15 cellular contexts compared by ENCODE assay signal in the genomic region with DNA sequence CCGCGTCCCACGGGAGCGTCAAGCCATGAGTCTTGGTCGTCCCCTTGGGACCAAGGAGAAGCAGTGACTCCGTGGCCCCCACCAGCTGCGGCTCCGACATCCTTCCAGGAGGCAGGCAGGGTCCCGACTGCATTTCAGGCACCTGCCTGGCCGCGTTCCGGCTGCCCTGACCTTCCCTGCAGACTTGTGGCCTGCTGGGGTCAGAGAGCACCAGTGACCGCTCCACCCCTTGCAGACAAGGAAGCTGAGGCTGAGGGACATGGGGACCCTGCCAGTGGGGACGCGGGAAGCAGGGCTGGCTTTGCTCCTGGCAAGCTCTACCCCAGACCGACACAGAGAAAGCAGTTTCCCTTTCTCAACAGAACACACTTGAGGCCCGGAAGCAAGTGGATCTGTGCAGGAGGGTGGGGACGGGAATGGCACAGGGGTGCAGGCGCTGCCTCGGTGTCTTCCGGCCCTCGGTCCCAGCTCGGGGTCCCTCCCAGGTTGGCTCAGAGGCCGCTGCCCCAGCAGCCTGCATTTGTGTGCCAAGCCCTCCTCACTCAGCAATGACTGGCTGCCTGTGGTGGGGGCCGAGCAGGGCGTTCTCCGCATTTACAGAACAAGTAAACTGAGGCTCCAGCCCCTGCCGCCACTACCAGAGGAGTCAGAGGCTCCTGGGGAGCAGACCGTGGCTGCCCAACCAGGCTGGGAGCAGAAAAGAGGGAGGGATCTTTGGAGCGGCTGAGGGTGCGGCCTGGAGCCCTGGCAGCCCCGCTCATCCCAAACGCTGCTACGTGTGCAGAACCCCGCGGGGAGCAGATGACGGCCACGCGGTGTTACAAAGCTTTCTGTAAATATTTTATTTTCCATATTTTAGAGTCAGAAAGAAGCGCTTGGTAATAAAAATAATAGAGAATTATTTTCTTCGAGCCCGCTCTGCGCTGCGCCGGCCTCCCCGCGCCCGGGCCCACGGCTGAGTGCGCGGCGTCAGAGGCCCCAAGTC. TPM values are rescaled to one million over a fixed set of nuclear protein-coding genes. Genes with fewer than 3 reads are reported as not detected.
A peak's percentile ranks its signal among the peaks of the same experiment; 100 is the strongest.
DNase-seq lines count a peak whose midpoint lies in the region; ATAC-seq and TF ChIP-seq lines count a peak whose summit lies in the region.
"Had no signal": no experiment of that assay in that cellular context is flagged by ENCODE, and none has a peak within 500 bp of the region (broad histone marks: within the 10 kb centered on the region; RNA-seq: fewer than 3 reads in every experiment).

No MANE protein-coding gene starts in this region.

- no peaks in the 10 kb centered on the region for H3K9me3 Mint-ChIP-seq in activated CD8-positive, alpha-beta memory T cell treated with anti-CD3 and anti-CD28 coated beads, Interleukin-2, amount 10 ng/mL, durations not matched to agents 7 days and 5 days (ENCODE audit: low read depth)

- no peak for DNase-seq in SK-N-SH
- peak in 1 of 2 donors; percentile 25 for DNase-seq in fibroblast of lung (ENCODE audit: low read depth in 2 of 2)
- no peak for DNase-seq in sciatic nerve (ENCODE audit: low spot score)
- DNase-seq in vagina (ENCODE audit: extremely low spot score in 2 of 2) = no peak
- no peak for DNase-seq in activated CD8-positive, alpha-beta memory T cell treated with anti-CD3 and anti-CD28 coated beads, Interleukin-2, amount 10 ng/mL, durations not matched to agents 7 days and 5 days
- DNase-seq in activated T-cell treated with anti-CD3 and anti-CD28 coated beads for 4 hours = no peak
- DNase-seq: Caco-2; effector CD4-positive, alpha-beta T cell; KG1; NCI-H748 treated with DMSO at 0.1 percent for 48 hours; stimulated activated CD4-positive, alpha-beta T cell treated with anti-CD3 and anti-CD28 coated beads, Interleukin-2, amount 100 ng/mL, for 48 hours; stimulated activated naive B cell treated with anti-CD40 and anti-IgM and Interleukin-4, amounts not matched to agents 10 μg/mL and 1 μg/mL and 100 μg/mL, for 72 hours had no signal

- H3K4me1 ChIP-seq in SK-N-SH (ENCODE audit: control insufficient read depth in 1 of 2, insufficient read depth in 2 of 2, low read depth in 1 of 2, low read length in 1 of 2) (peaks cover 28 to 44% of the 10 kb centered on the region in 2 experiments; a peak in 3 of 4 replicates), fibroblast of lung (ENCODE audit: control insufficient read depth, extremely low read depth, insufficient read depth, low read length) (peaks cover 45% of the 10 kb centered on the region), vagina (peaks cover 65% of the 10 kb centered on the region)
- H3K4me1 ChIP-seq: Caco-2 had no signal

- no peak for TF ChIP-seq RAD21 in SK-N-SH (IDR thresholded peaks at IDR 0.05; ENCODE audit: low read length)

- H3K4me3 ChIP-seq in SK-N-SH (ENCODE audit: low read depth in 2 of 2, low read length in 1 of 2) (peak overlapping the region in 1 of 2 experiments; percentile 46; a peak in 1 of 4 replicates), fibroblast of lung (replicated peaks in 1 of 4; ENCODE audit: control extremely low read depth in 1 of 4, insufficient read depth in 1 of 4, low read depth in 3 of 4, low read length in 4 of 4) (no peak overlapping the region), vagina (peak overlapping the region; percentile 11 to 22)
- H3K4me3 ChIP-seq: pancreas had no signal

- H3K36me3 ChIP-seq in SK-N-SH (replicated peaks in 1 of 2; ENCODE audit: control insufficient read depth in 1 of 2, insufficient read depth in 2 of 2, low read length in 1 of 2) (peaks cover 0 to 17% of the 10 kb centered on the region in 2 experiments), fibroblast of lung (ENCODE audit: control insufficient read depth, insufficient read depth, low read length) (peaks cover 38% of the 10 kb centered on the region), vagina (peaks cover 0 to 19% of the 10 kb centered on the region in 2 donors)

- H3K27ac Mint-ChIP-seq in activated CD8-positive, alpha-beta memory T cell treated with anti-CD3 and anti-CD28 coated beads, Interleukin-2, amount 10 ng/mL, durations not matched to agents 7 days and 5 days = no peak overlapping the region

- POLR2A ChIA-PET in SK-N-SH (lab: Yijun Ruan, JAX) = interaction anchor here (2.5 kb wide), 1 partner anchor 18 kb away, joined by 8 read pairs; no protein-coding TSS in a partner anchor

- 92% methylated on average over 31 of the region's 52 CpGs for WGBS in SK-N-SH (ENCODE audit: low lambda C conversion rate)

- no peaks in the 10 kb centered on the region for H3K9me2 ChIP-seq in SK-N-SH

- no peak for TF ChIP-seq POLR2A in vagina (IDR thresholded peaks at IDR 0.05)

- no peaks in the 10 kb centered on the region for H3K36me3 Mint-ChIP-seq in activated CD8-positive, alpha-beta memory T cell treated with anti-CD3 and anti-CD28 coated beads, Interleukin-2, amount 10 ng/mL, durations not matched to agents 7 days and 5 days

- no peak overlapping the region for H2AFZ ChIP-seq in SK-N-SH (ENCODE audit: low read depth)
- no peak overlapping the region for H2AFZ ChIP-seq in fibroblast of lung (ENCODE audit: low read length)

- H3K9me3 ChIP-seq in SK-N-SH (no peaks in the 10 kb centered on the region), fibroblast of lung (ENCODE audit: control insufficient read depth, insufficient read depth, low read depth, low read length) (no peaks in the 10 kb centered on the region), vagina (no peaks in the 10 kb centered on the region)
- H3K9me3 ChIP-seq: Caco-2, pancreas had no signal

- H3K9ac ChIP-seq in SK-N-SH (peak overlapping the region; percentile 53; the same call in 1 of the 2 replicates), fibroblast of lung (ENCODE audit: insufficient read depth, low read length) (peak overlapping the region; percentile 30)

- H4K20me1 ChIP-seq in SK-N-SH (ENCODE audit: insufficient read depth) (no peaks in the 10 kb centered on the region), fibroblast of lung (ENCODE audit: control insufficient read depth, extremely low read depth, insufficient read depth, low read length) (no peaks in the 10 kb centered on the region)

- peaks cover 18% of the 10 kb centered on the region for H3K4me1 Mint-ChIP-seq in activated CD8-positive, alpha-beta memory T cell treated with anti-CD3 and anti-CD28 coated beads, Interleukin-2, amount 10 ng/mL, durations not matched to agents 7 days and 5 days

- H3K27me3 ChIP-seq in SK-N-SH (ENCODE audit: insufficient read depth) (no peaks in the 10 kb centered on the region), fibroblast of lung (ENCODE audit: control insufficient read depth, insufficient read depth, low read length) (no peaks in the 10 kb centered on the region), vagina (no peaks in the 10 kb centered on the region)
- H3K27me3 ChIP-seq: pancreas had no signal

- ATAC-seq in SK-N-SH treated with all-trans-retinoic acid at 6 μM for 48 hours (no peak), sciatic nerve (peak; percentile 23), esophagus mucosa (no peak)
- ATAC-seq in activated CD8-positive, alpha-beta memory T cell treated with anti-CD3 and anti-CD28 coated beads, Interleukin-2, amount 10 ng/mL, durations not matched to agents 7 days and 5 days = no peak
- ATAC-seq: stimulated activated naive B cell treated with anti-CD40 and anti-IgM and Interleukin-4, amounts not matched to agents 10 μg/mL and 1 μg/mL and 100 μg/mL, for 72 hours had no signal

- intact Hi-C loops in sciatic nerve (cut with DNase I) (no loop called here), vagina (cut with DNase I) (loop anchor here (2.0 to 5.0 kb wide), 2 partner anchors 85 to 107 kb away; no protein-coding TSS in a partner anchor)

- no peaks in the 10 kb centered on the region; the same call in 1 of the 2 replicates for H3K79me2 ChIP-seq in SK-N-SH (ENCODE audit: insufficient read depth)
- no peaks in the 10 kb centered on the region for H3K79me2 ChIP-seq in fibroblast of lung (ENCODE audit: control insufficient read depth, insufficient read depth, low read length)

- CTCF ChIA-PET in SK-N-SH (lab: Yijun Ruan, JAX) = interaction anchor here (0.8 to 3.6 kb wide), 18 partner anchors 15 to 409 kb away, joined by 3 to 15 read pairs (median 3); a partner anchor contains a TSS
- CTCF ChIA-PET in activated CD8-positive, alpha-beta memory T cell treated with anti-CD3 and anti-CD28 coated beads, Interleukin-2, amount 10 ng/mL, durations not matched to agents 7 days and 5 days (lab: Charles Lee) = interaction anchor here (1.6 kb wide), 1 partner anchor 406 kb away, joined by 5 read pairs; no protein-coding TSS in a partner anchor

- peak overlapping the region; percentile 83; the same call in 1 of the 2 replicates for H3K4me2 ChIP-seq in SK-N-SH
- H3K4me2 ChIP-seq in fibroblast of lung (ENCODE audit: extremely low read depth, insufficient read depth, low read length) = peak overlapping the region; percentile 52

- no peak overlapping the region for H3K4me3 Mint-ChIP-seq in activated CD8-positive, alpha-beta memory T cell treated with anti-CD3 and anti-CD28 coated beads, Interleukin-2, amount 10 ng/mL, durations not matched to agents 7 days and 5 days
- H3K4me3 Mint-ChIP-seq: stimulated activated naive B cell treated with anti-CD40 and anti-IgM and Interleukin-4, amounts not matched to agents 10 μg/mL and 1 μg/mL and 100 μg/mL, for 72 hours had no signal

- H3K27ac ChIP-seq in SK-N-SH (ENCODE audit: low read depth in 2 of 2, low read length in 1 of 2) (peak overlapping the region; percentile 93 to 98), fibroblast of lung (ENCODE audit: insufficient read depth, low read length) (peak overlapping the region; percentile 79), vagina (peak overlapping the region; percentile 93)
- H3K27ac ChIP-seq: pancreas had no signal

- TF ChIP-seq CTCF in SK-N-SH (IDR thresholded peaks at IDR 0.05) (no peak), fibroblast of lung (conservative IDR thresholded peaks at IDR 0.05 in 1 of 2, IDR thresholded peaks at IDR 0.05 in 1 of 2; ENCODE audit: low read depth in 1 of 2, low read length in 2 of 2) (no peak), vagina (IDR thresholded peaks at IDR 0.05) (no peak)

- no peak for TF ChIP-seq EP300 in SK-N-SH (IDR thresholded peaks at IDR 0.05; ENCODE audit: borderline replicate concordance in 1 of 2, low read depth in 1 of 2, low read length in 1 of 2)

- H3F3A ChIP-seq in SK-N-SH (replicated peaks; ENCODE audit: insufficient read depth) = peaks cover 38% of the 10 kb centered on the region

- H3K27me3 Mint-ChIP-seq in activated CD8-positive, alpha-beta memory T cell treated with anti-CD3 and anti-CD28 coated beads, Interleukin-2, amount 10 ng/mL, durations not matched to agents 7 days and 5 days = peaks cover 3% of the 10 kb centered on the region
- H3K27me3 Mint-ChIP-seq: stimulated activated naive B cell treated with anti-CD40 and anti-IgM and Interleukin-4, amounts not matched to agents 10 μg/mL and 1 μg/mL and 100 μg/mL, for 72 hours had no signal

RNA-seq across cellular contexts. Expression of a gene that starts 43.9 kb away (rescaled TPM):
- 380 and 406 TPM in 2 replicates for polyA plus RNA-seq in SK-N-SH (2012; rRNA removed)
- 236 and 359 TPM in 2 replicates for polyA plus RNA-seq in SK-N-SH (2012; cell fraction: cytosol; rRNA removed)
- polyA plus RNA-seq in SK-N-SH (2012; cell fraction: nucleus; rRNA removed) = 463 and 469 TPM in 2 replicates
- total RNA-seq in fibroblast of lung = 77.3 and 227 TPM in 2 replicates
- 267 and 301 TPM in 2 replicates for polyA plus RNA-seq in fibroblast of lung
- polyA plus RNA-seq in fibroblast of lung (2012) = 343 and 376 TPM in 2 replicates
- 158 and 174 TPM in 2 replicates for polyA minus RNA-seq in fibroblast of lung (ENCODE audit: low replicate concordance)
- 302 TPM for total RNA-seq in sciatic nerve
- total RNA-seq in vagina = 215 TPM
- total RNA-seq in esophagus mucosa = 34.8 TPM
- under 1 TPM; 0.15 to 0.23 TPM for total RNA-seq in activated CD8-positive, alpha-beta memory T cell treated with anti-CD3 and anti-CD28 coated beads, Interleukin-2, amount 10 ng/mL, durations not matched to agents 7 days and 5 days

Comparison
In these comparisons a context has a peak if more than half of its experiments do, and no peak if none do; other contexts are left out.
1. H3K4me3 ChIP-seq: peak in vagina (2 of 2); none in fibroblast of lung (0 of 4).
2. RNA of a gene that starts 43.9 kb away (total RNA-seq): 302 TPM in sciatic nerve (single experiment), 77.3 to 227 TPM in fibroblast of lung, 215 TPM in vagina (single experiment) and 34.8 TPM in esophagus mucosa (single experiment); 0.15 to 0.23 TPM in activated CD8-positive, alpha-beta memory T cell treated with anti-CD3 and anti-CD28 coated beads, Interleukin-2, amount 10 ng/mL, durations not matched to agents 7 days and 5 days; every median in the first group is over 10 times any median in the second.
3. Peak in every context shown above with its lines, with median percentiles within 50 percentile points of each other: H3K27ac ChIP-seq.